Comparison of ENCODE assay signal across 1 cellular context in the genomic region with DNA sequence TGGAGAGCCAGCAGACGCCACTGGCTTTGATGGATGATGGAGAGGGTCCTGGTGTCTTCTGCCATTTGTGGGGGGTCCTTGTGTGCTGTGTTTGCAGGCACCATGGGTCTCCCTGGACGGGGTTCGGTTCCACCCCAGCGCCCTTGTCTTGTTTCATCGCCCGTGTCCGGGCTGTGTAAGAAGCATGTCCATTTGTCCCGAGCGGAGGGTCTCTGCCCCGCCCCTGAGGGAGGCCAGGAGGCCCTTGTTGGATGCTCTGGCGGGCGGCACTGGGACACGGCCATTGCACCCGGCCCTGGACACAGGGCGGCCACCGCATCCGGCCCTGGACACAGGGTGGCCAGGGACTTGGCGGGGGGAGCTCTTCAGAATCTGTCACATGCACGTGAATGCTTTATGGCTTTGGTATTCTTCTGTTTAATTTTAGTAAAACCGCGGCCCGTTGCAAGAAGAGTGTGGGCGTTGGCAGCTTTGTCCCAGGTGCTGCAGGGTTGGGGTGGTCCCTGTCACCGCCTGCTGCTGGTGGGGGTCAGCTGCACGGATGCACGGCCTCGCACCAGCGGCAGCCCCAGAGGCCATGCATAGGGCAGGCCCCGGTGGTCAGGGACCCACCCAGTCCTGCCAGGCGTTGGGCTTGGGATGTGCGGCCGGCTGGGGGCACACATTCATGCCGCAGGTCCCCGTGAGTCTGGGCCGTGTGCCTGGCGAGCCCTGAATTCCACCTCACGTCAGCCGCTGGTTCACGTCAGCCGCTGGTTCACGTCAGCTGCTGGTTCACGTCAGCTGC.
TF ChIP-seq lines count a peak whose summit lies in the region.

No MANE protein-coding gene starts in this region.

TF ChIP-seq in HEK293T, 16 proteins besides CTCF, POLR2A, EP300 and RAD21 (continued from another document):
- TF ChIP-seq L3MBTL2 (conservative IDR thresholded peaks at IDR 0.05), result no peak
- TF ChIP-seq BHLHE40 (IDR thresholded peaks at IDR 0.05; ENCODE audit: borderline replicate concordance), result no peak
- no peak for TF ChIP-seq LEF1 (IDR thresholded peaks at IDR 0.05; ENCODE audit: borderline replicate concordance)
- TF ChIP-seq HDGF (IDR thresholded peaks at IDR 0.05; ENCODE audit: borderline replicate concordance), result no peak
